1 cellular context compared by ENCODE assay signal in the genomic region with DNA sequence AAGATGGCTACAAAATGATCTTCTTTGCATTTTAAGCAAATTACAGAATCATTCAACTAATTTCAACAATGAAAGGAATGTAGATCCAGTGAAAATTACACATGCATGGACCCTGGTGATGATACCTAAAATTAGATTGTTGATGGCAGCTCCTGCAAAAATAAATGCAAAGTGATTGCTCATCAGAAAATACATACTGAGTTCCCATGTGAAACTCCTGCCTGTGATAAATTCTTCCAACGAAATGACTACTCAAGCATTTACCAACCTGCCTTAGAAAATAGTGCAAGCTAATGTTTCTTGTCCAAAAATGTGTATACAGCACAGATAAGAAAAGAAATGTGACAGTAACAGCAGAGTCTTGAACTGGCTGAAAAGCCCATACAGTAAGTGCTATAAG.
TF ChIP-seq lines count a peak whose summit lies in the region.

No MANE protein-coding gene starts in this region.

TF ChIP-seq in A549, 52 proteins besides CTCF, POLR2A, EP300 and RAD21 (continued from another document):
- TF ChIP-seq, protein P1, sequence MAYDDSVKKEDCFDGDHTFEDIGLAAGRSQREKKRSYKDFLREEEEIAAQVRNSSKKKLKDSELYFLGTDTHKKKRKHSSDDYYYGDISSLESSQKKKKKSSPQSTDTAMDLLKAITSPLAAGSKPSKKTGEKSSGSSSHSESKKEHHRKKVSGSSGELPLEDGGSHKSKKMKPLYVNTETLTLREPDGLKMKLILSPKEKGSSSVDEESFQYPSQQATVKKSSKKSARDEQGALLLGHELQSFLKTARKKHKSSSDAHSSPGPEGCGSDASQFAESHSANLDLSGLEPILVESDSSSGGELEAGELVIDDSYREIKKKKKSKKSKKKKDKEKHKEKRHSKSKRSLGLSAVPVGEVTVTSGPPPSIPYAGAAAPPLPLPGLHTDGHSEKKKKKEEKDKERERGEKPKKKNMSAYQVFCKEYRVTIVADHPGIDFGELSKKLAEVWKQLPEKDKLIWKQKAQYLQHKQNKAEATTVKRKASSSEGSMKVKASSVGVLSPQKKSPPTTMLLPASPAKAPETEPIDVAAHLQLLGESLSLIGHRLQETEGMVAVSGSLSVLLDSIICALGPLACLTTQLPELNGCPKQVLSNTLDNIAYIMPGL (CRISPR knock-in tag; IDR thresholded peaks at IDR 0.05; ENCODE audit: borderline replicate concordance): no peak
- TF ChIP-seq RFX5 (IDR thresholded peaks at IDR 0.05): no peak
